In genomic region chr5:98631311-98632054, GRCh38 we compare ENCODE assay signal across 17 cellular contexts.
A peak's percentile ranks its signal among the peaks of the same experiment; 100 is the strongest.
DNase-seq lines count a peak whose midpoint lies in the region; ATAC-seq and TF ChIP-seq lines count a peak whose summit lies in the region.
"Had no signal": no experiment of that assay in that cellular context is flagged by ENCODE, and none has a peak within 500 bp of the region (broad histone marks: within the 10 kb centered on the region; RNA-seq: fewer than 3 reads in every experiment).

No MANE protein-coding gene starts in this region.

- H3K36me3 Mint-ChIP-seq in HFFc6 (ENCODE audit: low read depth) = peaks cover 15% of the 10 kb centered on the region

- WGBS in stomach, 5 donors = 91 to 97% (median 95%) methylated on average over 1 of the region's 1 CpG
- 41 to 49% methylated on average over 1 of the region's 1 CpG for WGBS in aorta, 2 donors

- H3K27me3 ChIP-seq in stomach (no peaks in the 10 kb centered on the region), aorta (ENCODE audit: control insufficient read depth in 1 of 2, insufficient read depth in 2 of 2, low read length in 1 of 2) (no peaks in the 10 kb centered on the region)
- H3K27me3 ChIP-seq: right lobe of liver had no signal

- H3K27ac Mint-ChIP-seq in HFFc6 = peak overlapping the region; percentile 81
- H3K27ac Mint-ChIP-seq: activated CD8-positive, alpha-beta T cell treated with anti-CD3 and anti-CD28 coated beads for 36 hours; activated T-helper 2 cell treated with anti-CD3 and anti-CD28 coated beads, Interferon-gamma antibody, Interleukin-2, Interleukin-4, amounts not matched to agents 10 μg/mL and 5 μg/mL and 100 μg/mL, durations not matched to agents 14 hours and 24 hours and 36 hours; nephron progenitor cell had no signal

- peak overlapping the region; percentile 63 for H3K4me3 Mint-ChIP-seq in HFFc6
- H3K4me3 Mint-ChIP-seq: activated CD8-positive, alpha-beta T cell treated with anti-CD3 and anti-CD28 coated beads for 36 hours; nephron progenitor cell had no signal

- TF ChIP-seq CTCF in HFFc6 (IDR thresholded peaks at IDR 0.05) (no peak), stomach (IDR thresholded peaks at IDR 0.05) (no peak)

- H3K4me1 ChIP-seq in stomach (peaks cover 0 to 13% (median 6%) of the 10 kb centered on the region in 4 donors), aorta (ENCODE audit: control insufficient read depth in 1 of 2, insufficient read depth in 2 of 2, low read length in 2 of 2) (no peaks in the 10 kb centered on the region)
- H3K4me1 ChIP-seq: right lobe of liver had no signal

- H3K4me1 Mint-ChIP-seq in HFFc6 (ENCODE audit: low read depth) = peaks cover 57% of the 10 kb centered on the region

- intact Hi-C loops in stomach (cut with DNase I; ENCODE audit: low total_unique reads) = no loop called here
- intact Hi-C loops in aorta (cut with DNase I) = no loop called here

- no peak for ATAC-seq in aorta (ENCODE audit: low FRiP score)
- ATAC-seq: activated CD8-positive, alpha-beta T cell treated with anti-CD3 and anti-CD28 coated beads for 36 hours; right lobe of liver had no signal

- peaks cover 15% of the 10 kb centered on the region for H3K9me3 Mint-ChIP-seq in HFFc6
- H3K9me3 Mint-ChIP-seq: activated CD8-positive, alpha-beta T cell treated with anti-CD3 and anti-CD28 coated beads for 36 hours; activated T-helper 2 cell treated with anti-CD3 and anti-CD28 coated beads, Interferon-gamma antibody, Interleukin-2, Interleukin-4, amounts not matched to agents 10 μg/mL and 5 μg/mL and 100 μg/mL, durations not matched to agents 14 hours and 24 hours and 36 hours had no signal

- DNase-seq in A172 (ENCODE audit: low spot score) (peak; percentile 94), HFFc6 (peak; percentile 93), amniotic stem cell (lab: John Stamatoyannopoulos, UW) (peak; percentile 38), glomerular visceral epithelial cell (ENCODE audit: extremely low spot score) (peak; percentile 46), OCI-M1 (lab: John Stamatoyannopoulos, UW) (no peak), NCI-H2081 treated with DMSO at 0.1 percent for 48 hours (lab: John Stamatoyannopoulos, UW) (no peak), stomach (no peak), aorta (no peak)
- DNase-seq: 8988T; activated CD8-positive, alpha-beta T cell treated with anti-CD3 and anti-CD28 coated beads for 36 hours; Calu3; NCI-H2107; nephron progenitor cell; NK-92 treated with Interleukin-12 subunit alpha and Interleukin-12 subunit beta, amount 100 ng/mL, for 24 hours; right lobe of liver; stimulated activated naive CD4-positive, alpha-beta T cell had no signal

- H3K4me3 ChIP-seq in stomach (no peak overlapping the region), aorta (ENCODE audit: low read length in 2 of 2) (no peak overlapping the region)
- H3K4me3 ChIP-seq: right lobe of liver had no signal

- H3K9me3 ChIP-seq in stomach (no peaks in the 10 kb centered on the region), aorta (ENCODE audit: control insufficient read depth, low read length) (no peaks in the 10 kb centered on the region)
- H3K9me3 ChIP-seq: right lobe of liver had no signal

- no peaks in the 10 kb centered on the region for H3K36me3 ChIP-seq in stomach
- no peaks in the 10 kb centered on the region for H3K36me3 ChIP-seq in aorta (ENCODE audit: control insufficient read depth in 1 of 2, insufficient read depth in 2 of 2, low read length in 1 of 2)
- H3K36me3 ChIP-seq: right lobe of liver had no signal

- no peak for TF ChIP-seq EP300 in stomach (IDR thresholded peaks at IDR 0.05)

- H3K27me3 Mint-ChIP-seq in HFFc6 (ENCODE audit: insufficient read depth) = no peaks in the 10 kb centered on the region

- no peak for TF ChIP-seq POLR2A in stomach (IDR thresholded peaks at IDR 0.05)

- H3K27ac ChIP-seq in stomach (no peak overlapping the region), aorta (ENCODE audit: low read depth in 1 of 2, low read length in 2 of 2) (no peak overlapping the region)
- H3K27ac ChIP-seq: right lobe of liver had no signal

Comparison
In these comparisons a context has a peak if more than half of its experiments do, and no peak if none do; other contexts are left out.
1. DNase-seq: peak in A172 (single experiment), HFFc6 (single experiment), amniotic stem cell (single experiment) and glomerular visceral epithelial cell (single experiment); none in OCI-M1 (single experiment), NCI-H2081 treated with DMSO at 0.1 percent for 48 hours (single experiment), stomach (single experiment) and aorta (0 of 2).